26 cellular contexts compared by ENCODE assay signal in genomic region chr19:46999377-46999776, GRCh38. TPM values are rescaled to one million over a fixed set of nuclear protein-coding genes. Genes with fewer than 3 reads are reported as not detected.
"Had no signal": no experiment of that assay in that cellular context is flagged by ENCODE, and none has a peak within 500 bp of the region (broad histone marks: within the 10 kb centered on the region; RNA-seq: fewer than 3 reads in every experiment).

No MANE protein-coding gene starts in this region.

- H3K4me1 ChIP-seq: breast epithelium had no signal

- H3K36me3 ChIP-seq: cardiac muscle cell had no signal

- H3K9me3 ChIP-seq: adrenal gland, ascending aorta, breast epithelium had no signal

- H3K27me3 ChIP-seq: adrenal gland, ascending aorta, breast epithelium, cardiac muscle cell had no signal

- DNase-seq: activated B cell treated with CpG ODN at 0.5 μM for 24 hours; activated CD4-positive, alpha-beta T cell treated with anti-CD3 and anti-CD28 coated beads for 48 hours; activated CD4-positive, alpha-beta T cell treated with anti-CD3 and anti-CD28 coated beads, Interleukin-2, amount 50 U/mL, for 1 hour; activated CD4-positive, alpha-beta T cell treated with anti-CD3 and anti-CD28 coated beads, Interleukin-2, amount 50 U/mL, for 48 hours; activated CD8-positive, alpha-beta memory T cell treated with anti-CD3 and anti-CD28 coated beads for 24 hours; activated CD8-positive, alpha-beta T cell treated with anti-CD3 and anti-CD28 coated beads for 36 hours; activated effector memory CD4-positive, alpha-beta T cell treated with Interleukin-2 at 50 U/mL for 16 hours; activated naive CD4-positive, alpha-beta T cell treated with anti-CD3 and anti-CD28 coated beads for 36 hours; activated naive CD8-positive, alpha-beta T cell treated with anti-CD3 and anti-CD28 coated beads for 36 hours; activated naive CD8-positive, alpha-beta T cell treated with anti-CD3 and anti-CD28 coated beads, Interleukin-2, amount 50 U/mL, for 24 hours; activated T-cell treated with anti-CD3 and anti-CD28 coated beads, Interleukin-2, amount 50 U/mL, for 4 hours; adrenal gland; cortex of kidney; dermis blood vessel endothelial cell; effector CD8-positive, alpha-beta T cell; foreskin fibroblast; T-helper 1 cell; T-helper 17 cell; T1000; WERI-Rb-1 had no signal

- H3K4me3 ChIP-seq: adrenal gland, ascending aorta, breast epithelium, cardiac muscle cell had no signal

- H3K27ac ChIP-seq: adrenal gland, ascending aorta, cardiac muscle cell, epithelial cell of prostate, WERI-Rb-1 had no signal

- ATAC-seq: activated CD4-positive, CD25-positive, alpha-beta regulatory T cell treated with anti-CD3 and anti-CD28 coated beads, Interleukin-2, amount 50 U/mL, for 24 hours; activated CD8-positive, alpha-beta T cell treated with anti-CD3 and anti-CD28 coated beads for 36 hours; activated naive CD8-positive, alpha-beta T cell treated with anti-CD3 and anti-CD28 coated beads, Interleukin-2, amount 50 U/mL, for 24 hours; activated T-cell treated with anti-CD3 and anti-CD28 coated beads, Interleukin-2, amount 50 U/mL, for 4 hours; activated T-helper 17 cell treated with anti-CD3 and anti-CD28 coated beads, Interleukin-2, amount 50 U/mL, for 72 hours; T-helper 17 cell had no signal

RNA-seq across cellular contexts. Expression of gene NPAS1, which starts 20.3 kb away (rescaled TPM):
- total RNA-seq: ascending aorta had no signal
